8 cellular contexts compared by ENCODE assay signal in genomic region chr1:3530086-3530930, GRCh38.
DNase-seq lines count a peak whose midpoint lies in the region; ATAC-seq and TF ChIP-seq lines count a peak whose summit lies in the region.

No MANE protein-coding gene starts in this region.

- no peak overlapping the region for H3K56ac ChIP-seq in H9 (ENCODE audit: insufficient read length, low read depth, low read length)

- peaks cover 41% of the 10 kb centered on the region for H3K27me3 Mint-ChIP-seq in H9 (ENCODE audit: low read depth)

- H3K4me2 ChIP-seq in H9 (ENCODE audit: insufficient read depth, insufficient read length, low read length) = peak overlapping the region; percentile 34

- no peak overlapping the region for H3K9ac ChIP-seq in H9 (ENCODE audit: extremely low read depth, insufficient read length, low read length)

- H3K79me2 ChIP-seq in ACC112 (ENCODE audit: control insufficient read depth, insufficient read depth, low read length, unreplicated experiment) = peaks cover 3% of the 10 kb centered on the region
- no peaks in the 10 kb centered on the region for H3K79me2 ChIP-seq in H9 (ENCODE audit: insufficient read depth, low read length)

- no peak overlapping the region for H3K23ac ChIP-seq in H9 (ENCODE audit: insufficient read length, low read depth, low read length)

- no peak overlapping the region for H4K5ac ChIP-seq in H9 (ENCODE audit: insufficient read length, low read depth, low read length)

- peaks cover 3% of the 10 kb centered on the region for H3K23me2 ChIP-seq in H9 (ENCODE audit: insufficient read length, low read depth, low read length, poor library complexity, severe bottlenecking)

- no peak overlapping the region for H2AK5ac ChIP-seq in H9 (ENCODE audit: insufficient read length, low read length)

- 0 out of 3 replicates have a peak, but pooled peaks have one; percentile 27 for TF ChIP-seq CTCF in H9 (conservative IDR thresholded peaks at IDR 0.05)
- TF ChIP-seq CTCF in spleen (IDR thresholded peaks at IDR 0.05 in 8 of 11, conservative IDR thresholded peaks at IDR 0.05 in 3 of 11) = no peak

- no peaks in the 10 kb centered on the region for H3K79me1 ChIP-seq in H9 (ENCODE audit: insufficient read depth, low read depth, low read length, poor library complexity, severe bottlenecking)

- no peak overlapping the region for H2BK120ac ChIP-seq in H9 (ENCODE audit: low read depth, low read length, poor library complexity, severe bottlenecking)

- no peak overlapping the region for H2AFZ ChIP-seq in ACC112 (ENCODE audit: low read length, unreplicated experiment)
- no peak overlapping the region for H2AFZ ChIP-seq in H9 (ENCODE audit: low read length)

- DNase-seq in H9 = peak; percentile 54
- DNase-seq in activated CD4-positive, alpha-beta T cell treated with anti-CD3 and anti-CD28 coated beads, Interleukin-2, amount 50 U/mL, for 48 hours = peak; percentile 9 to 19
- no peak for DNase-seq in spleen
- no peak for DNase-seq in dedifferentiated amniotic fluid mesenchymal stem cell (ENCODE audit: extremely low spot score)
- no peak for DNase-seq in SKM-1 treated with dmso at 0.1 percent for 144 hours (lab: John Stamatoyannopoulos, UW; ENCODE audit: unreplicated experiment)

- no peak overlapping the region for H3K18ac ChIP-seq in H9 (ENCODE audit: insufficient read length, low read depth, low read length)

- no peak overlapping the region for H2BK15ac ChIP-seq in H9 (ENCODE audit: low read depth, low read length)

- no peaks in the 10 kb centered on the region; a peak in 3 of 7 replicates for H3K36me3 Mint-ChIP-seq in H9 (ENCODE audit: insufficient read depth in 1 of 3, low read depth in 3 of 3)

- no peak overlapping the region for H3T11ph ChIP-seq in H9 (ENCODE audit: low read length)

- ATAC-seq in GM18858 (IDR thresholded peaks at IDR 0.05; ENCODE audit: unreplicated experiment) = no peak

- H3K4ac ChIP-seq in H9 (ENCODE audit: low read depth, low read length) = no peak overlapping the region

- H2BK5ac ChIP-seq in H9 (ENCODE audit: insufficient read length, low read length) = no peak overlapping the region

- no peaks in the 10 kb centered on the region for H4K20me1 ChIP-seq in H9 (ENCODE audit: control insufficient read depth, insufficient read depth, insufficient read length)

- no peak overlapping the region for H2BK20ac ChIP-seq in H9 (ENCODE audit: low read depth, low read length, poor library complexity, severe bottlenecking)

- H3K27ac Mint-ChIP-seq in H9 = no peak overlapping the region

- H3K9me3 ChIP-seq in H9 (ENCODE audit: control insufficient read depth, low read depth, low read length) (no peaks in the 10 kb centered on the region), spleen (no peaks in the 10 kb centered on the region)

- no peak overlapping the region for H3K14ac ChIP-seq in H9 (ENCODE audit: insufficient read depth, low read length)

- H2BK12ac ChIP-seq in H9 (ENCODE audit: insufficient read length, low read depth, low read length) = no peak overlapping the region

- WGBS in H9 (ENCODE audit: extremely low coverage, insufficient read length, low lambda C conversion rate) = no CpG with 5 or more reads among the region's 32 CpGs
- WGBS in spleen, 5 donors = 30 to 44% (median 37%) methylated on average over 18 to 32 of the region's 32 CpGs

- no peaks in the 10 kb centered on the region; a peak in 1 of 5 replicates for H3K9me3 Mint-ChIP-seq in H9

- H4K8ac ChIP-seq in H9 (replicated peaks; ENCODE audit: insufficient read length, low read depth, low read length) = no peak overlapping the region

- no peak for TF ChIP-seq POLR2A in spleen (IDR thresholded peaks at IDR 0.05)

- no peak overlapping the region for H4K91ac ChIP-seq in H9 (ENCODE audit: insufficient read length, low read depth, low read length)

- peaks cover 15% of the 10 kb centered on the region for H3K4me1 ChIP-seq in ACC112 (ENCODE audit: control insufficient read depth, insufficient read depth, low read length, unreplicated experiment)
- H3K4me1 ChIP-seq in H9 (ENCODE audit: insufficient read depth, low read length) = no peaks in the 10 kb centered on the region; the same call in 1 of the 2 replicates
- peaks cover 12 to 34% (median 23%) of the 10 kb centered on the region in 6 donors for H3K4me1 ChIP-seq in spleen

- H3K4me3 Mint-ChIP-seq in H9 = peak overlapping the region; percentile 59 to 77

- H3K27me3 ChIP-seq in ACC112 (ENCODE audit: insufficient read depth, low read length) (no peaks in the 10 kb centered on the region), H9 (ENCODE audit: insufficient read depth, low read length) (no peaks in the 10 kb centered on the region; the same call in 1 of the 2 replicates), spleen (replicated peaks in 1 of 7) (peaks cover 0 to 19% (median 0%) of the 10 kb centered on the region in 7 donors)

- peak overlapping the region; percentile 79 for H3K4me3 ChIP-seq in ACC112 (ENCODE audit: low read depth, low read length)
- H3K4me3 ChIP-seq in iPS-11a (ENCODE audit: low read depth, low read length) = peak overlapping the region; percentile 33
- peak overlapping the region; percentile 53 to 92 (median 68) for H3K4me3 ChIP-seq in spleen

- H3K27ac ChIP-seq in ACC112 (ENCODE audit: low read depth, low read length) (no peak overlapping the region), H9 (ENCODE audit: insufficient read length, low read depth, low read length) (no peak overlapping the region), spleen (peak overlapping the region; percentile 51 to 91 (median 76))

- H3K4me1 Mint-ChIP-seq in H9 = peaks cover 8 to 24% of the 10 kb centered on the region in 2 experiments

- H3K36me3 ChIP-seq in ACC112 (ENCODE audit: insufficient read depth, low read length) (no peaks in the 10 kb centered on the region), spleen (no peaks in the 10 kb centered on the region)

- intact Hi-C loops in spleen (cut with DNase I; ENCODE audit: low total_unique reads) = no loop called here

Comparison
In these comparisons a context has a peak if more than half of its experiments do, and no peak if none do; other contexts are left out.
1. H3K27ac ChIP-seq: peak in spleen (8 of 8); none in ACC112 (single experiment) and H9 (single experiment).
2. DNase-seq: peak in H9 (single experiment) and activated CD4-positive, alpha-beta T cell treated with anti-CD3 and anti-CD28 coated beads, Interleukin-2, amount 50 U/mL, for 48 hours (2 of 2); none in spleen (single experiment), dedifferentiated amniotic fluid mesenchymal stem cell (single experiment) and SKM-1 treated with dmso at 0.1 percent for 144 hours (single experiment).
3. Peak in every context shown above with its lines, with median percentiles within 50 percentile points of each other: H3K4me3 ChIP-seq.